In genomic region chr3:129628169-129628522, GRCh38 we compare ENCODE assay signal across 8 cellular contexts. TPM values are rescaled to one million over a fixed set of nuclear protein-coding genes. Genes with fewer than 3 reads are reported as not detected.
DNase-seq lines count a peak whose midpoint lies in the region; ATAC-seq lines count a peak whose summit lies in the region.

No MANE protein-coding gene starts in this region.

- peak overlapping the region; percentile 86 to 93 (median 88) for H3K4me3 Mint-ChIP-seq in immature natural killer cell
- H3K4me3 Mint-ChIP-seq in stimulated activated naive CD8-positive, alpha-beta T cell treated with anti-CD3 and anti-CD28 coated beads, Interleukin-15, amount 100 ng/mL, for 72 hours: peak overlapping the region; percentile 89 to 91

- peaks cover 30 to 36% of the 10 kb centered on the region in 2 donors for H3K4me1 Mint-ChIP-seq in immature natural killer cell
- peaks cover 13% of the 10 kb centered on the region for H3K4me1 Mint-ChIP-seq in stimulated activated naive CD8-positive, alpha-beta T cell treated with anti-CD3 and anti-CD28 coated beads, Interleukin-15, amount 100 ng/mL, for 72 hours

- ATAC-seq in stimulated activated naive CD8-positive, alpha-beta T cell treated with anti-CD3 and anti-CD28 coated beads, Interleukin-15, amount 100 ng/mL, for 72 hours: no peak

- H3K36me3 Mint-ChIP-seq in immature natural killer cell: no peaks in the 10 kb centered on the region

- H3K27ac Mint-ChIP-seq in immature natural killer cell: peak overlapping the region; percentile 70 to 91 (median 84)
- no peak overlapping the region for H3K27ac Mint-ChIP-seq in stimulated activated naive CD8-positive, alpha-beta T cell treated with anti-CD3 and anti-CD28 coated beads, Interleukin-15, amount 100 ng/mL, for 72 hours

- H3K27me3 Mint-ChIP-seq in immature natural killer cell (ENCODE audit: low read depth in 3 of 3): peaks cover 0 to 5% (median 4%) of the 10 kb centered on the region in 3 donors
- peaks cover 6% of the 10 kb centered on the region for H3K27me3 Mint-ChIP-seq in stimulated activated naive CD8-positive, alpha-beta T cell treated with anti-CD3 and anti-CD28 coated beads, Interleukin-15, amount 100 ng/mL, for 72 hours

- H3K27ac ChIP-seq in angular gyrus (ENCODE audit: low read depth, low read length): peak overlapping the region; percentile 76

- H3K9me3 Mint-ChIP-seq in immature natural killer cell: no peaks in the 10 kb centered on the region
- no peaks in the 10 kb centered on the region for H3K9me3 Mint-ChIP-seq in stimulated activated naive CD8-positive, alpha-beta T cell treated with anti-CD3 and anti-CD28 coated beads, Interleukin-15, amount 100 ng/mL, for 72 hours

- DNase-seq in KG1 (lab: John Stamatoyannopoulos, UW) (peak; percentile 80), immature natural killer cell (no peak), islet precursor cell (no peak), NCI-H1105 (lab: John Stamatoyannopoulos, UW) (no peak), NCI-H2107 (lab: John Stamatoyannopoulos, UW) (no peak)
- DNase-seq in stimulated activated naive CD8-positive, alpha-beta T cell treated with anti-CD3 and anti-CD28 coated beads, Interleukin-15, amount 100 ng/mL, for 72 hours: no peak
- DNase-seq in activated CD4-positive, alpha-beta T cell treated with anti-CD3 and anti-CD28 coated beads, Interleukin-2, amount 50 U/mL, for 4 hours: no peak

RNA-seq across cellular contexts. Expression of gene PLXND1, which starts 21.7 kb away (rescaled TPM):
- polyA plus RNA-seq in immature natural killer cell: 10 to 100 TPM in 1 of 3 donors, 1 to 10 TPM in 2; 3.1 to 30.2 (median 6.1) TPM

Comparison
In these comparisons a context has a peak if more than half of its experiments do, and no peak if none do; other contexts are left out.
1. H3K27ac Mint-ChIP-seq: peak in immature natural killer cell (6 of 6); none in stimulated activated naive CD8-positive, alpha-beta T cell treated with anti-CD3 and anti-CD28 coated beads, Interleukin-15, amount 100 ng/mL, for 72 hours (0 of 2).